In genomic region chr14:73757876-73758391, GRCh38 we compare ENCODE assay signal across 8 cellular contexts. TPM values are rescaled to one million over a fixed set of nuclear protein-coding genes. Genes with fewer than 3 reads are reported as not detected.
DNase-seq lines count a peak whose midpoint lies in the region; ATAC-seq and TF ChIP-seq lines count a peak whose summit lies in the region.

No MANE protein-coding gene starts in this region.

- no peaks in the 10 kb centered on the region for H3K9me3 Mint-ChIP-seq in MCF 10A (ENCODE audit: unreplicated experiment)

- peaks cover 20% of the 10 kb centered on the region for H3K4me1 ChIP-seq in HUES48 (ENCODE audit: control insufficient read depth, insufficient read depth, low read length)
- H3K4me1 ChIP-seq in mucosa of rectum (ENCODE audit: control insufficient read depth in 2 of 2, insufficient read depth in 2 of 2, low read length in 2 of 2) = peaks cover 83 to 89% of the 10 kb centered on the region in 2 donors

- H3K4me3 Mint-ChIP-seq in MCF 10A (ENCODE audit: unreplicated experiment) = peak overlapping the region; percentile 86

- no peak for DNase-seq in MCF 10A (ENCODE audit: unreplicated experiment)
- DNase-seq in COR-L47 (lab: John Stamatoyannopoulos, UW) = no peak
- DNase-seq in amniotic stem cell (lab: John Stamatoyannopoulos, UW) = no peak

- CTCF ChIA-PET in MCF 10A (lab: Yijun Ruan, JAX) = interaction anchor here (0.6 to 6.5 kb wide), 23 partner anchors 10 to 249 kb away, joined by 3 to 58 read pairs (median 5); no protein-coding TSS in a partner anchor

- TF ChIP-seq CTCF in 22Rv1 (IDR thresholded peaks at IDR 0.05) = no peak
- no peak for TF ChIP-seq CTCF in MCF 10A (IDR thresholded peaks at IDR 0.05; ENCODE audit: unreplicated experiment)

- H3K4me1 Mint-ChIP-seq in MCF 10A (ENCODE audit: insufficient read depth, unreplicated experiment) = peaks cover 48% of the 10 kb centered on the region

- H3K27me3 ChIP-seq in HUES48 (ENCODE audit: control insufficient read depth, insufficient read depth, low read length) (peaks cover 32% of the 10 kb centered on the region), mucosa of rectum (ENCODE audit: control insufficient read depth in 2 of 2, insufficient read depth in 2 of 2, low read length in 2 of 2) (no peaks in the 10 kb centered on the region)

- H3K9me3 ChIP-seq in HUES48 (ENCODE audit: control insufficient read depth, insufficient read depth, low read length) (no peaks in the 10 kb centered on the region), mucosa of rectum (ENCODE audit: control insufficient read depth in 2 of 2, low read length in 2 of 2) (no peaks in the 10 kb centered on the region)

- peaks cover 24% of the 10 kb centered on the region for H3K36me3 Mint-ChIP-seq in MCF 10A (ENCODE audit: insufficient read depth, unreplicated experiment)

- intact Hi-C loops in MCF 10A (cut with micrococcal nuclease) = loop anchor here (1.0 kb wide), 3 partner anchors 17 to 67 kb away; no protein-coding TSS in a partner anchor

- BruUV-seq in MCF 10A (replicated peaks; lab: Mats Ljungman, UMichigan) = TSS peak; percentile 20

- no peaks in the 10 kb centered on the region for H3K36me3 ChIP-seq in HUES48 (ENCODE audit: control insufficient read depth, insufficient read depth, low read length)
- no peaks in the 10 kb centered on the region for H3K36me3 ChIP-seq in mucosa of rectum (ENCODE audit: control insufficient read depth in 2 of 2, insufficient read depth in 2 of 2, low read length in 2 of 2)

- peak overlapping the region; percentile 89 for H3K27ac Mint-ChIP-seq in MCF 10A (ENCODE audit: low read depth, unreplicated experiment)

- no peak for ATAC-seq in HG03095 (IDR thresholded peaks at IDR 0.05; ENCODE audit: unreplicated experiment)
- no peak for ATAC-seq in GM21737 (IDR thresholded peaks at IDR 0.05; ENCODE audit: unreplicated experiment)

- no peaks in the 10 kb centered on the region for H3K27me3 Mint-ChIP-seq in MCF 10A (ENCODE audit: insufficient read depth, unreplicated experiment)

- H3K27ac ChIP-seq in 22Rv1 (peak overlapping the region; percentile 98), HUES48 (ENCODE audit: low read depth, low read length) (no peak overlapping the region), mucosa of rectum (ENCODE audit: low read depth in 2 of 2, low read length in 2 of 2) (peak overlapping the region; percentile 94 to 96)

- peak overlapping the region; percentile 84; the same call in 1 of the 2 replicates for H3K4me3 ChIP-seq in HUES48 (ENCODE audit: low read depth, low read length)
- H3K4me3 ChIP-seq in mucosa of rectum (ENCODE audit: low read length in 2 of 2) = peak overlapping the region; percentile 81 to 89

- no peak overlapping the region for H3K9ac ChIP-seq in HUES48 (ENCODE audit: low read depth, low read length)
- H3K9ac ChIP-seq in mucosa of rectum (ENCODE audit: low read depth in 1 of 2, low read length in 2 of 2) = peak overlapping the region; percentile 91

- POLR2A ChIA-PET in MCF 10A (lab: Yijun Ruan, JAX) = interaction anchor here (0.6 to 12.5 kb wide), 17 partner anchors 10 to 129 kb away, joined by 3 to 480 read pairs (median 32); partner anchors contain the start of genes PNMA1, PTGR2 and ZNF410

RNA-seq across cellular contexts. Expression of gene PNMA1, which starts 43.8 kb away (rescaled TPM):
- 43.3 and 46.3 TPM in 2 replicates for total RNA-seq in MCF 10A (2022)
